ENCODE assay signal across 16 cellular contexts in genomic region chr3:138469869-138470268, GRCh38.
"Had no signal": no experiment of that assay in that cellular context is flagged by ENCODE, and none has a peak within 500 bp of the region (broad histone marks: within the 10 kb centered on the region; RNA-seq: fewer than 3 reads in every experiment).

No MANE protein-coding gene starts in this region.

- H3K4me3 ChIP-seq: left ventricle myocardium inferior, right atrium auricular region, suprapubic skin had no signal

- H3K27ac ChIP-seq: epithelial cell of prostate, right atrium auricular region, suprapubic skin had no signal

- H3K36me3 Mint-ChIP-seq: T-cell had no signal

- H3K36me3 ChIP-seq: left ventricle myocardium inferior, right atrium auricular region, suprapubic skin had no signal

- H3K27ac Mint-ChIP-seq: activated T-helper 2 cell treated with anti-CD3 and anti-CD28 coated beads, Interferon-gamma antibody, Interleukin-2, Interleukin-4, amounts not matched to agents 10 μg/mL and 5 μg/mL and 100 μg/mL, durations not matched to agents 14 hours and 24 hours and 36 hours; nephron; T-cell had no signal

- H3K27me3 ChIP-seq: right atrium auricular region, suprapubic skin had no signal

- H3K4me3 Mint-ChIP-seq: nephron, T-cell had no signal

- H3K9me3 ChIP-seq: left ventricle myocardium inferior, right atrium auricular region, suprapubic skin had no signal

- DNase-seq: activated CD4-positive, CD25-positive, alpha-beta regulatory T cell treated with anti-CD3 and anti-CD28 coated beads, Interleukin-2, amount 50 U/mL, for 72 hours; activated naive CD4-positive, alpha-beta T cell treated with anti-CD3 and anti-CD28 coated beads, Interleukin-2, amount 50 U/mL, for 16 hours; activated T-cell treated with anti-CD3 and anti-CD28 coated beads, Interleukin-2, amount 50 U/mL, for 1 hour; left ventricle myocardium inferior; mesendoderm; nucleus accumbens; posterior cingulate gyrus; small intestine; stimulated activated naive CD8-positive, alpha-beta T cell treated with anti-CD3 and anti-CD28 coated beads, Interleukin-15, Interleukin-2, amounts not matched to agents 100 U/mL and 50 U/mL, for 24 hours; T-cell; T1000 had no signal

- H3K9me3 Mint-ChIP-seq: activated T-helper 2 cell treated with anti-CD3 and anti-CD28 coated beads, Interferon-gamma antibody, Interleukin-2, Interleukin-4, amounts not matched to agents 10 μg/mL and 5 μg/mL and 100 μg/mL, durations not matched to agents 14 hours and 24 hours and 36 hours; nephron; T-cell had no signal

- H3K4me1 Mint-ChIP-seq: T-cell had no signal
